8 cellular contexts compared by ENCODE assay signal in the genomic region with DNA sequence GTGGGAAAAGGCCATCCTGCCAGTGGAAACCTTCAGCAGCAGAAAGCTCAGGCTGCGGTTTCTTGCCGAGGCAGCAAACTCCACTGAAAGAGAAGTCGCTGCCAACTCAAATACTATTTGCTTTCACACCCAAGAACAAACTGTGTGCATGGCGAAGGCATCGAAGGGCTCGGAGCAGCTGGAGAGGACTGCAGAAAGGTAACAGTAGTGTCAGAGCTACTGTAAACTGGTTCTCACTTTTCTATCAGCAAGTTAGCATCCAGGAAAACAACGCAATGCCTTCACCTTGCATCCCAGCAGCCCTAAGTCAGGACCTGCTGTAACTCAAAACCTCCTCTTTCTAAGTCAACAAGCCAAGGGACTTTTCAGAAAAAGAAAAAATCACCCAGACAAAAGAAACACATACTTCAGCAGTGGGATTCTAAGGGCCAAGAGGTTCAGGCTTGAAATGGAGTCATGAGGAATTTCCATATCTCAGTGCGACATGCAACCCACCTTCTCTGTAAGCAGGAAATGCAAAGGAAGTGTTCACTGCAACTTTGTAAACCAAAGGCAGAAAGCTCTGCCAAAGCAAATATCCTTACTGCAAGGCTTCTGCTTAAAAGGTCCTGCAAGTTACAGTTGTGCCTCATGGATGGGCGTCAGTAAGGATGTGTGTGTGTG.
DNase-seq lines count a peak whose midpoint lies in the region; ATAC-seq, FAIRE-seq and TF ChIP-seq lines count a peak whose summit lies in the region.

No MANE protein-coding gene starts in this region.

- H3K27ac ChIP-seq in K562 (ENCODE audit: extremely low read depth, low read depth, low read length) (peak overlapping the region; percentile 69), kidney (ENCODE audit: low read depth in 2 of 2, low read length in 2 of 2) (no peak overlapping the region)

- peak overlapping the region; percentile 8; the same call in 1 of the 2 replicates for H3K4me3 ChIP-seq in K562
- H3K4me3 ChIP-seq in kidney (ENCODE audit: low read length in 2 of 2): peak overlapping the region; percentile 21 to 40

- H3K9ac ChIP-seq in K562 (ENCODE audit: insufficient read depth in 1 of 2, low read depth in 2 of 2, low read length in 2 of 2): peak overlapping the region; percentile 46 to 70; a peak in 3 of 4 replicates
- H3K9ac ChIP-seq in kidney (ENCODE audit: low read length in 2 of 2): no peak overlapping the region

- no peak for TF ChIP-seq EP300 in K562 (IDR thresholded peaks at IDR 0.05; ENCODE audit: low read length)

- CTCF ChIA-PET in K562 (lab: Yijun Ruan, JAX; ENCODE audit: low intra/inter-chr PET ratio): no interaction called here

- H3K9me1 ChIP-seq in K562 (ENCODE audit: control insufficient read depth, insufficient read depth, low read length): no peaks in the 10 kb centered on the region

- peak; percentile 61 for ATAC-seq in K562
- peak; percentile 21 for ATAC-seq in stimulated activated naive CD8-positive, alpha-beta T cell treated with anti-CD3 and anti-CD28 coated beads, Interleukin-15, Interleukin-2, amounts not matched to agents 100 U/mL and 50 U/mL, for 24 hours
- ATAC-seq in HG03565 (IDR thresholded peaks at IDR 0.05; ENCODE audit: unreplicated experiment): no peak

- no peaks in the 10 kb centered on the region for H4K20me1 ChIP-seq in K562 (replicated peaks; ENCODE audit: control insufficient read depth, insufficient read depth, low read length)

- WGBS in K562 (ENCODE audit: insufficient coverage, low coverage, missing lambda C conversion rate): 29% methylated on average over 9 of the region's 9 CpGs

- no peaks in the 10 kb centered on the region for H3K27me3 ChIP-seq in K562 (ENCODE audit: control insufficient read depth in 2 of 2, insufficient read depth in 2 of 2, low read length in 2 of 2)

- POLR2A ChIA-PET in K562 (lab: Yijun Ruan, JAX): interaction anchor here (1.7 kb wide), 1 partner anchor 7 kb away, joined by 3 read pairs; no protein-coding TSS in a partner anchor

- H2AFZ ChIP-seq in K562 (ENCODE audit: low read depth, low read length): peak overlapping the region; percentile 87

- TF ChIP-seq POLR2A in K562 (conservative IDR thresholded peaks at IDR 0.05): no peak

- H3K36me3 ChIP-seq in K562 (ENCODE audit: control insufficient read depth, insufficient read depth, low read length): no peaks in the 10 kb centered on the region
- H3K36me3 ChIP-seq in kidney (ENCODE audit: control insufficient read depth in 1 of 2, insufficient read depth in 2 of 2, low read length in 2 of 2): no peaks in the 10 kb centered on the region

- intact Hi-C loops in K562 (cut with micrococcal nuclease): loop anchor here (10.0 kb wide), 1 partner anchor 145 kb away; no protein-coding TSS in a partner anchor
- intact Hi-C loops in kidney (cut with DNase I): no loop called here

- H3K79me2 ChIP-seq in K562 (ENCODE audit: control insufficient read depth, insufficient read depth, low read length): no peaks in the 10 kb centered on the region; the same call in 1 of the 3 replicates

- H3K4me1 ChIP-seq in K562 (replicated peaks in 1 of 2; ENCODE audit: control insufficient read depth in 2 of 2, insufficient read depth in 2 of 2, low read length in 2 of 2) (peaks cover 0 to 32% of the 10 kb centered on the region in 2 experiments; a peak in 4 of 5 replicates), kidney (ENCODE audit: control insufficient read depth in 1 of 2, insufficient read depth in 1 of 2, low read depth in 1 of 2, low read length in 2 of 2) (peaks cover 3 to 8% of the 10 kb centered on the region in 2 donors)

- DNase-seq in GDM1 (lab: John Stamatoyannopoulos, UW) (peak; percentile 86), NCI-H69 (lab: John Stamatoyannopoulos, UW) (peak; percentile 77), K562 (ENCODE audit: extremely low read depth in 1 of 4, low spot score in 3 of 4) (no peak), kidney (no peak), NCI-H2107 (lab: John Stamatoyannopoulos, UW) (no peak), iPS-NIHi11 (ENCODE audit: low spot score) (no peak)
- peak; percentile 53 for DNase-seq in stimulated activated naive CD8-positive, alpha-beta T cell treated with anti-CD3 and anti-CD28 coated beads, Interleukin-15, Interleukin-2, amounts not matched to agents 100 U/mL and 50 U/mL, for 24 hours

- H3K4me2 ChIP-seq in K562 (ENCODE audit: insufficient read depth, low read length): peak overlapping the region; percentile 75

- TF ChIP-seq CTCF in K562 (IDR thresholded peaks at IDR 0.05 in 2 of 3, conservative IDR thresholded peaks at IDR 0.05 in 1 of 3; ENCODE audit: insufficient read depth in 2 of 3, low read depth in 1 of 3, low read length in 3 of 3) (no peak), kidney (IDR thresholded peaks at IDR 0.05; ENCODE audit: borderline replicate concordance, extremely low read depth, insufficient read depth) (no peak)

- BruUV-seq in K562 (replicated peaks; lab: Mats Ljungman, UMichigan): TSS peak; percentile 35

- peak; percentile 86 for FAIRE-seq in K562 (lab: Jason Lieb, UNC)
- FAIRE-seq in kidney (lab: Jason Lieb, UNC): no peak

- H3K9me3 ChIP-seq in K562 (replicated peaks; ENCODE audit: control insufficient read depth, insufficient read depth, low read depth, low read length) (no peaks in the 10 kb centered on the region), kidney (ENCODE audit: control insufficient read depth in 1 of 2, low read length in 2 of 2) (no peaks in the 10 kb centered on the region)

- in situ Hi-C loops in K562 (cut with MboI): no loop called here

- TF ChIP-seq RAD21 in K562 (CRISPR knock-in tag; conservative IDR thresholded peaks at IDR 0.05 in 1 of 2, IDR thresholded peaks at IDR 0.05 in 1 of 2): no peak

TF ChIP-seq in K562, 482 proteins besides CTCF, POLR2A, EP300 and RAD21:
- 0 out of 2 replicates have a peak, but pooled peaks have one; percentile 7 for TF ChIP-seq TAL1 (IDR thresholded peaks at IDR 0.05)
- TF ChIP-seq ZKSCAN8 (CRISPR knock-in tag; IDR thresholded peaks at IDR 0.05): 0 out of 2 replicates have a peak, but pooled peaks have one; percentile 22
- TF ChIP-seq, protein P1, sequence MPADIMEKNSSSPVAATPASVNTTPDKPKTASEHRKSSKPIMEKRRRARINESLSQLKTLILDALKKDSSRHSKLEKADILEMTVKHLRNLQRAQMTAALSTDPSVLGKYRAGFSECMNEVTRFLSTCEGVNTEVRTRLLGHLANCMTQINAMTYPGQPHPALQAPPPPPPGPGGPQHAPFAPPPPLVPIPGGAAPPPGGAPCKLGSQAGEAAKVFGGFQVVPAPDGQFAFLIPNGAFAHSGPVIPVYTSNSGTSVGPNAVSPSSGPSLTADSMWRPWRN (IDR thresholded peaks at IDR 0.05; ENCODE audit: low read depth): no peak
- TF ChIP-seq DPF2 (IDR thresholded peaks at IDR 0.05): 0 out of 2 replicates have a peak, but pooled peaks have one; percentile 10
- TF ChIP-seq ETS2 (tag; IDR thresholded peaks at IDR 0.05; ENCODE audit: borderline replicate concordance, poor library complexity, severe bottlenecking): no peak
- TF ChIP-seq ARHGAP35 (IDR thresholded peaks at IDR 0.05; ENCODE audit: partially characterized antibody): no peak
- TF ChIP-seq, protein P2, sequence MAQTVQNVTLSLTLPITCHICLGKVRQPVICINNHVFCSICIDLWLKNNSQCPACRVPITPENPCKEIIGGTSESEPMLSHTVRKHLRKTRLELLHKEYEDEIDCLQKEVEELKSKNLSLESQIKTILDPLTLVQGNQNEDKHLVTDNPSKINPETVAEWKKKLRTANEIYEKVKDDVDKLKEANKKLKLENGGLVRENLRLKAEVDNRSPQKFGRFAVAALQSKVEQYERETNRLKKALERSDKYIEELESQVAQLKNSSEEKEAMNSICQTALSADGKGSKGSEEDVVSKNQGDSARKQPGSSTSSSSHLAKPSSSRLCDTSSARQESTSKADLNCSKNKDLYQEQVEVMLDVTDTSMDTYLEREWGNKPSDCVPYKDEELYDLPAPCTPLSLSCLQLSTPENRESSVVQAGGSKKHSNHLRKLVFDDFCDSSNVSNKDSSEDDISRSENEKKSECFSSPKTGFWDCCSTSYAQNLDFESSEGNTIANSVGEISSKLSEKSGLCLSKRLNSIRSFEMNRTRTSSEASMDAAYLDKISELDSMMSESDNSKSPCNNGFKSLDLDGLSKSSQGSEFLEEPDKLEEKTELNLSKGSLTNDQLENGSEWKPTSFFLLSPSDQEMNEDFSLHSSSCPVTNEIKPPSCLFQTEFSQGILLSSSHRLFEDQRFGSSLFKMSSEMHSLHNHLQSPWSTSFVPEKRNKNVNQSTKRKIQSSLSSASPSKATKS (CRISPR knock-in tag; IDR thresholded peaks at IDR 0.05): no peak
- TF ChIP-seq BCL6 (CRISPR knock-in tag; IDR thresholded peaks at IDR 0.05): no peak
- no peak for TF ChIP-seq PPARD (CRISPR knock-in tag; IDR thresholded peaks at IDR 0.05)
- TF ChIP-seq, protein P3, sequence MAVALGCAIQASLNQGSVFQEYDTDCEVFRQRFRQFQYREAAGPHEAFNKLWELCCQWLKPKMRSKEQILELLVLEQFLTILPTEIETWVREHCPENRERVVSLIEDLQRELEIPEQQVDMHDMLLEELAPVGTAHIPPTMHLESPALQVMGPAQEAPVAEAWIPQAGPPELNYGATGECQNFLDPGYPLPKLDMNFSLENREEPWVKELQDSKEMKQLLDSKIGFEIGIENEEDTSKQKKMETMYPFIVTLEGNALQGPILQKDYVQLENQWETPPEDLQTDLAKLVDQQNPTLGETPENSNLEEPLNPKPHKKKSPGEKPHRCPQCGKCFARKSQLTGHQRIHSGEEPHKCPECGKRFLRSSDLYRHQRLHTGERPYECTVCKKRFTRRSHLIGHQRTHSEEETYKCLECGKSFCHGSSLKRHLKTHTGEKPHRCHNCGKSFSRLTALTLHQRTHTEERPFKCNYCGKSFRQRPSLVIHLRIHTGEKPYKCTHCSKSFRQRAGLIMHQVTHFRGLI (CRISPR knock-in tag; IDR thresholded peaks at IDR 0.05): no peak

Comparison
In these comparisons a context has a peak if more than half of its experiments do, and no peak if none do; other contexts are left out.
1. DNase-seq: peak in GDM1 (single experiment), NCI-H69 (single experiment) and stimulated activated naive CD8-positive, alpha-beta T cell treated with anti-CD3 and anti-CD28 coated beads, Interleukin-15, Interleukin-2, amounts not matched to agents 100 U/mL and 50 U/mL, for 24 hours (single experiment); none in K562 (0 of 4), kidney (single experiment), NCI-H2107 (single experiment) and iPS-NIHi11 (single experiment).
2. H3K9ac ChIP-seq: peak in K562 (2 of 2); none in kidney (0 of 2).